1 cellular context compared by ENCODE assay signal in the genomic region with DNA sequence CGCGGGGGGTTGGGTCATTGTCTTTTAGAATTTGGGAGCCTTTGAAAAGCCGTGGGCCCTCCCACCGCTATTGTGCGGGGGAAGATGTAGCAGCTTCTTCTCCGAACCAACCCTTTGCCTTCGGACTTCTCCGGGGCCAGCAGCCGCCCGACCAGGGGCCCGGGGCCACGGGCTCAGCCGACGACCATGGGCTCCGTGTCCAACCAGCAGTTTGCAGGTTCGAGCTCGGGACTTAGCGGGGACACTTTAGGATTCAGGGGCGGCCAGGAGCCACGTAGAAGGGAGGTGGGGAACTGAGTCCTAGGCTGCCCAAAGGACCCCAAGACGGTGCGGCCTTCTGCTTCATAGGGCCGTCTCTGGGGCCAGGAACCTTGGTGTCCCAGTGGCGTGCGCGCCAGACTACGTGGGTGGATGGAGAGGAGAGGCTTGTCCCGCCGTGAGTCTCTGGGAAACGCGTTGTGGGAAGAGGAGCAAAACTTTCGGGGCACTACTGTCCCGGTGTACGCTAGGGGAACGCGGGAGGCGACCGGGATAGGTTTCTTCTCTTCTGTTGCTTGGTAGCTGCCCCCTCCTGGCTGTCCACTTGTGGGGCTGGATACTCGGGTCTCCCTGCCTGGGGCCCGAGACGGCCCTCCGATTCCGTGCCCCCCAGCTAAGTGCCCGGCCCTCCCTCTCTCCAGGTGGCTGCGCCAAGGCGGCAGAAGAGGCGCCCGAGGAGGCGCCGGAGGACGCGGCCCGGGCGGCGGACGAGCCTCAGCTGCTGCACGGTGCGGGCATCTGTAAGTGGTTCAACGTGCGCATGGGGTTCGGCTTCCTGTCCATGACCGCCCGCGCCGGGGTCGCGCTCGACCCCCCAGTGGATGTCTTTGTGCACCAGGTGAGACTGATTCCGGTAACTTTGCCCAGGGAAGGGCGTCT.
TF ChIP-seq lines count a peak whose summit lies in the region.

A gene with protein sequence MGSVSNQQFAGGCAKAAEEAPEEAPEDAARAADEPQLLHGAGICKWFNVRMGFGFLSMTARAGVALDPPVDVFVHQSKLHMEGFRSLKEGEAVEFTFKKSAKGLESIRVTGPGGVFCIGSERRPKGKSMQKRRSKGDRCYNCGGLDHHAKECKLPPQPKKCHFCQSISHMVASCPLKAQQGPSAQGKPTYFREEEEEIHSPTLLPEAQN (plus strand): TSS at position 112 of the 918 bp plus-strand sequence. CDS start 75 bp downstream, at position 187.

TF ChIP-seq in HCT116, 20 proteins besides CTCF, POLR2A, EP300 and RAD21 (continued from another document):
- TF ChIP-seq, protein P1, sequence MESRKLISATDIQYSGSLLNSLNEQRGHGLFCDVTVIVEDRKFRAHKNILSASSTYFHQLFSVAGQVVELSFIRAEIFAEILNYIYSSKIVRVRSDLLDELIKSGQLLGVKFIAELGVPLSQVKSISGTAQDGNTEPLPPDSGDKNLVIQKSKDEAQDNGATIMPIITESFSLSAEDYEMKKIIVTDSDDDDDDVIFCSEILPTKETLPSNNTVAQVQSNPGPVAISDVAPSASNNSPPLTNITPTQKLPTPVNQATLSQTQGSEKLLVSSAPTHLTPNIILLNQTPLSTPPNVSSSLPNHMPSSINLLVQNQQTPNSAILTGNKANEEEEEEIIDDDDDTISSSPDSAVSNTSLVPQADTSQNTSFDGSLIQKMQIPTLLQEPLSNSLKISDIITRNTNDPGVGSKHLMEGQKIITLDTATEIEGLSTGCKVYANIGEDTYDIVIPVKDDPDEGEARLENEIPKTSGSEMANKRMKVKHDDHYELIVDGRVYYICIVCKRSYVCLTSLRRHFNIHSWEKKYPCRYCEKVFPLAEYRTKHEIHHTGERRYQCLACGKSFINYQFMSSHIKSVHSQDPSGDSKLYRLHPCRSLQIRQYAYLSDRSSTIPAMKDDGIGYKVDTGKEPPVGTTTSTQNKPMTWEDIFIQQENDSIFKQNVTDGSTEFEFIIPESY (IDR thresholded peaks at IDR 0.05; ENCODE audit: extremely low read depth, insufficient replicate concordance, low read length): no peak
- TF ChIP-seq, protein P2, sequence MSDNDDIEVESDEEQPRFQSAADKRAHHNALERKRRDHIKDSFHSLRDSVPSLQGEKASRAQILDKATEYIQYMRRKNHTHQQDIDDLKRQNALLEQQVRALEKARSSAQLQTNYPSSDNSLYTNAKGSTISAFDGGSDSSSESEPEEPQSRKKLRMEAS (IDR thresholded peaks at IDR 0.05): no peak
- TF ChIP-seq, protein P3, sequence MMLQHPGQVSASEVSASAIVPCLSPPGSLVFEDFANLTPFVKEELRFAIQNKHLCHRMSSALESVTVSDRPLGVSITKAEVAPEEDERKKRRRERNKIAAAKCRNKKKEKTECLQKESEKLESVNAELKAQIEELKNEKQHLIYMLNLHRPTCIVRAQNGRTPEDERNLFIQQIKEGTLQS (IDR thresholded peaks at IDR 0.05): no peak
